8 cellular contexts compared by ENCODE assay signal in genomic region chr3:136142592-136142991, GRCh38. TPM values are rescaled to one million over a fixed set of nuclear protein-coding genes. Genes with fewer than 3 reads are reported as not detected.
DNase-seq lines count a peak whose midpoint lies in the region; ATAC-seq and TF ChIP-seq lines count a peak whose summit lies in the region.

No MANE protein-coding gene starts in this region.

- peak; percentile 56 for ATAC-seq in left colon
- no peak for ATAC-seq in GM19455 (IDR thresholded peaks at IDR 0.05; ENCODE audit: unreplicated experiment)
- no peak for ATAC-seq in GM18505 (IDR thresholded peaks at IDR 0.05; ENCODE audit: unreplicated experiment)
- no peak for ATAC-seq in GM18858 (IDR thresholded peaks at IDR 0.05; ENCODE audit: unreplicated experiment)

- TF ChIP-seq POLR2A in GM18505 (IDR thresholded peaks at IDR 0.05; ENCODE audit: borderline replicate concordance, extremely low read depth, insufficient read depth, insufficient read length) = no peak

- intact Hi-C loops in left colon (cut with DNase I, micrococcal nuclease) = no loop called here

- TF ChIP-seq CTCF in AG10803 (conservative IDR thresholded peaks at IDR 0.05; ENCODE audit: low read length) (no peak), astrocyte of the cerebellum (IDR thresholded peaks at IDR 0.05; ENCODE audit: low read depth, low read length, missing control alignments) (no peak)

- peak; percentile 94 for DNase-seq in AG10803 (ENCODE audit: low read depth)
- peak; percentile 97 for DNase-seq in HT1080 (ENCODE audit: low read depth)
- peak; percentile 75 for DNase-seq in astrocyte of the cerebellum (ENCODE audit: low read depth)
- no peak for DNase-seq in left colon
- no peak for DNase-seq in T-helper 2 cell

- in situ Hi-C loops in astrocyte of the cerebellum (cut with HindIII; ENCODE audit: low sequenced_read_pairs) = loop anchor here (5.0 kb wide), 1 partner anchor 50 kb away; no protein-coding TSS in a partner anchor

- H3K4me3 ChIP-seq in AG10803 (ENCODE audit: low read length) (no peak overlapping the region), astrocyte of the cerebellum (ENCODE audit: low read depth, low read length) (no peak overlapping the region)

RNA-seq across cellular contexts. Expression of gene MSL2, which starts 53.5 kb away (rescaled TPM):
- total RNA-seq in HT1080 (2014; rRNA removed; shearing (Covaris generic)) = 8.9 and 23.9 TPM in 2 replicates
- 19.2 and 26.3 TPM in 2 replicates for polyA plus RNA-seq in HT1080 (2015; cell fraction: cytosol; rRNA removed)
- 25.3 and 29.2 TPM in 2 replicates for polyA plus RNA-seq in HT1080 (2015; cell fraction: nucleus; rRNA removed)
- 10 to 100 TPM; 22.6 to 24.5 TPM for total RNA-seq in left colon

Comparison
In these comparisons a context has a peak if more than half of its experiments do, and no peak if none do; other contexts are left out.
1. DNase-seq: peak in AG10803 (single experiment), HT1080 (single experiment) and astrocyte of the cerebellum (single experiment); none in left colon (0 of 2) and T-helper 2 cell (0 of 5).